ENCODE assay signal across 9 cellular contexts in the genomic region with DNA sequence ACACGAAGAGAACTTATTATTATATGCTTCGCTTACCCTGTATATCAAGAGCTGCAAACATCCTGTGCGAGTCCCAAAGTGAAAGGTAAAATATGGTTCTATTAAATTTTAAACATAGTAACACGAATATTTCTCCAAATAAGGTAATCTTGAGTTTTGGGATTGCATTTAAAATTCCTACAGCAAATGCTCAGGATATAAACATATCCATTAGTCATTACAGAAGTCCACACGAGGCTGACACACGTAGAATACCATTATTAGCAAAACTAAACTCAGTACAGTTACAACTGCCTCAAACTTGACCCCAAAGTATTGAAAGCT. TPM values are rescaled to one million over a fixed set of nuclear protein-coding genes. Genes with fewer than 3 reads are reported as not detected.
DNase-seq lines count a peak whose midpoint lies in the region; ATAC-seq, FAIRE-seq and TF ChIP-seq lines count a peak whose summit lies in the region.
"Had no signal": no experiment of that assay in that cellular context is flagged by ENCODE, and none has a peak within 500 bp of the region (broad histone marks: within the 10 kb centered on the region; RNA-seq: fewer than 3 reads in every experiment).

No MANE protein-coding gene starts in this region.

- peak overlapping the region; percentile 87 for H3K4me3 ChIP-seq in osteoblast (ENCODE audit: insufficient read depth, low read length)

- H3K9me3 Mint-ChIP-seq in T-helper 2 cell treated with Interferon-gamma antibody and Interleukin-4, amounts not matched to agents 5 μg/mL and 100 μg/mL, for 36 hours, result peaks cover 5% of the 10 kb centered on the region

- H3K9me3 ChIP-seq in osteoblast (ENCODE audit: low read depth, low read length), result no peaks in the 10 kb centered on the region

- H3K4me2 ChIP-seq in osteoblast (ENCODE audit: insufficient read depth, low read length), result peak overlapping the region; percentile 95

- H3K4me1 Mint-ChIP-seq in T-helper 2 cell treated with Interferon-gamma antibody and Interleukin-4, amounts not matched to agents 5 μg/mL and 100 μg/mL, for 36 hours (ENCODE audit: low read depth), result peaks cover 25% of the 10 kb centered on the region

- peak overlapping the region; percentile 97 for H3K4me3 Mint-ChIP-seq in T-helper 2 cell treated with Interferon-gamma antibody and Interleukin-4, amounts not matched to agents 5 μg/mL and 100 μg/mL, for 36 hours

- H3K4me1 ChIP-seq in osteoblast (ENCODE audit: insufficient read depth, low read length), result peaks cover 15% of the 10 kb centered on the region

- H3K36me3 Mint-ChIP-seq in T-helper 2 cell treated with Interferon-gamma antibody and Interleukin-4, amounts not matched to agents 5 μg/mL and 100 μg/mL, for 36 hours (ENCODE audit: low read depth), result peaks cover 10% of the 10 kb centered on the region

- H3K36me3 ChIP-seq in osteoblast (ENCODE audit: insufficient read depth, low read length), result no peaks in the 10 kb centered on the region

- H3K27ac ChIP-seq in cingulate gyrus (ENCODE audit: low read depth, low read length) (peak overlapping the region; percentile 82), osteoblast (ENCODE audit: low read depth, low read length) (peak overlapping the region; percentile 91)

- peak overlapping the region; percentile 98 for H3K27ac Mint-ChIP-seq in T-helper 2 cell treated with Interferon-gamma antibody and Interleukin-4, amounts not matched to agents 5 μg/mL and 100 μg/mL, for 36 hours

- H3K27me3 Mint-ChIP-seq in T-helper 2 cell treated with Interferon-gamma antibody and Interleukin-4, amounts not matched to agents 5 μg/mL and 100 μg/mL, for 36 hours (ENCODE audit: low read depth), result no peaks in the 10 kb centered on the region

- H3K79me2 ChIP-seq in osteoblast (ENCODE audit: insufficient read depth, low read length), result peaks cover 45% of the 10 kb centered on the region

- no peaks in the 10 kb centered on the region for H4K20me1 ChIP-seq in osteoblast (ENCODE audit: insufficient read depth, low read length)

- peak; percentile 39 for ATAC-seq in HG03575 (IDR thresholded peaks at IDR 0.05; ENCODE audit: extremely low read depth, insufficient number of reproducible peaks, low FRiP score, unreplicated experiment)

- H2AFZ ChIP-seq in osteoblast (ENCODE audit: low read length), result peak overlapping the region; percentile 91

- no peak for FAIRE-seq in RCC 7860 (lab: Jason Lieb, UNC)
- FAIRE-seq: colon had no signal

- TF ChIP-seq CTCF in osteoblast (IDR thresholded peaks at IDR 0.05; ENCODE audit: extremely low read depth, low read depth, low read length), result no peak

- DNase-seq in T-helper 2 cell treated with Interferon-gamma antibody and Interleukin-4, amounts not matched to agents 5 μg/mL and 100 μg/mL, for 36 hours (ENCODE audit: low spot score), result no peak
- no peak for DNase-seq in T-helper 2 cell
- DNase-seq in osteoblast (ENCODE audit: insufficient read length, low spot score, missing footprints), result no peak
- DNase-seq in RCC 7860 (ENCODE audit: low spot score), result no peak
- no peak for DNase-seq in HPDE6-E6E7 (ENCODE audit: extremely low spot score)
- no peak for DNase-seq in EL

- H3K27me3 ChIP-seq in osteoblast (ENCODE audit: insufficient read depth, low read length), result no peaks in the 10 kb centered on the region

RNA-seq across cellular contexts. Expression of gene LYPLAL1, which starts 0.3 kb away (rescaled TPM):
- 33.7 and 43.6 TPM in 2 replicates for total RNA-seq in osteoblast
